18 cellular contexts compared by ENCODE assay signal in the genomic region with DNA sequence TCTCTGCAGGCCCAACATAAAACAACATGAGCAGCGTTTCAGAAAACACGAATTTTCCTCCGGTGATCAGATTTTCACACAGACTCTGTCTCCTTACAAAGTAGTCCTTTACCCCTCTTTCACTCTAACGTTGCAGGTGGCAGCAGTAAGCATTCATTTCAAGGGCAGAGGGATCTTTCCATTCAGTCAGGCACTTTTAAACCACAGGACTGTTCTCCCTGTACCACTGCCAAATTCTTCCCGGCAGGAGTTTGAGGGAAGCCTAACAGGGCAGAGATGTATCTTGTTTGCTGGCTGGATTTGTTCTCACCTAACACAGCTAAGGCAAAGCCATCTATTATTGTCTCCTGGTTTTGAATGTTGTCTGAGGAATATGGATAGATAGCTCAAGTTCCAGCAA.
DNase-seq lines count a peak whose midpoint lies in the region; FAIRE-seq and TF ChIP-seq lines count a peak whose summit lies in the region.
"Had no signal": no experiment of that assay in that cellular context is flagged by ENCODE, and none has a peak within 500 bp of the region (broad histone marks: within the 10 kb centered on the region; RNA-seq: fewer than 3 reads in every experiment).

No MANE protein-coding gene starts in this region.

- H3K27me3 Mint-ChIP-seq in H9 (ENCODE audit: low read depth) = no peaks in the 10 kb centered on the region
- H3K27me3 Mint-ChIP-seq: activated T-cell treated with anti-CD3 and anti-CD28 coated beads, Interleukin-2, amount 50 U/mL, for 24 hours had no signal

- H3K4me2 ChIP-seq in H9 (ENCODE audit: insufficient read depth, insufficient read length, low read length) = no peak overlapping the region
- H3K4me2 ChIP-seq in H1 (ENCODE audit: insufficient read depth in 1 of 2, low read depth in 2 of 2, low read length in 2 of 2) = no peak overlapping the region

- WGBS in H9 (ENCODE audit: extremely low coverage, insufficient read length, low lambda C conversion rate) = no CpG with 5 or more reads among the region's 5 CpGs
- WGBS in H1 (ENCODE audit: extremely low coverage in 1 of 2, insufficient coverage in 1 of 2, insufficient read length in 1 of 2, insufficient replicate concordance in 2 of 2, low coverage in 1 of 2, low lambda C conversion rate in 2 of 2, missing lambda C conversion rate in 1 of 2), 2 experiments = 78% methylated on average over 5 of the region's 5 CpGs; no CpG with 5 or more reads in 1 of the 2 experiments

- no peak overlapping the region for H2BK5ac ChIP-seq in H9 (ENCODE audit: insufficient read length, low read length)
- no peak overlapping the region for H2BK5ac ChIP-seq in H1 (ENCODE audit: low read depth, low read length)

- H3K4ac ChIP-seq in H9 (ENCODE audit: low read depth, low read length) (no peak overlapping the region), H1 (replicated peaks; ENCODE audit: insufficient read length, low read depth, low read length) (no peak overlapping the region)

- H4K91ac ChIP-seq in H9 (ENCODE audit: insufficient read length, low read depth, low read length) = no peak overlapping the region
- no peak overlapping the region for H4K91ac ChIP-seq in H1 (replicated peaks; ENCODE audit: insufficient read length, low read length)

- CTCF ChIA-PET in H1 (lab: Charles Lee; ENCODE audit: partially characterized antibody) (interaction anchor here (0.7 to 1.3 kb wide), 3 partner anchors 10 to 131 kb away, joined by 3 to 4 read pairs (median 3); no protein-coding TSS in a partner anchor), HEK293T (lab: Yijun Ruan, JAX) (no interaction called here)

- no peaks in the 10 kb centered on the region for H3K9me3 ChIP-seq in H9 (ENCODE audit: control insufficient read depth, low read depth, low read length)
- no peaks in the 10 kb centered on the region for H3K9me3 ChIP-seq in H1 (ENCODE audit: insufficient read depth in 2 of 2, low read depth in 1 of 2, low read length in 1 of 2)
- H3K9me3 ChIP-seq: BE2C, MG63, pancreas had no signal

- H3K23ac ChIP-seq in H9 (ENCODE audit: insufficient read length, low read depth, low read length) (no peak overlapping the region), H1 (ENCODE audit: insufficient read length) (no peak overlapping the region)

- no peak overlapping the region for H3T11ph ChIP-seq in H9 (ENCODE audit: low read length)

- H2BK120ac ChIP-seq in H9 (ENCODE audit: low read depth, low read length, poor library complexity, severe bottlenecking) = no peak overlapping the region
- H2BK120ac ChIP-seq in H1 (replicated peaks; ENCODE audit: low read depth, low read length) = no peak overlapping the region

- DNase-seq in H9 (no peak), NCI-H345 (lab: John Stamatoyannopoulos, UW) (peak; percentile 49), H1 (ENCODE audit: low read depth in 1 of 2, low spot score in 2 of 2) (no peak), pons (ENCODE audit: low spot score) (peak; percentile 12), HEK293T (ENCODE audit: extremely low spot score) (no peak), Kasumi-1 (lab: John Stamatoyannopoulos, UW) (no peak), NCI-H526 (lab: John Stamatoyannopoulos, UW) (no peak)
- DNase-seq: activated CD4-positive, alpha-beta T cell treated with anti-CD3 and anti-CD28 coated beads, Interleukin-2, amount 50 U/mL, for 48 hours; activated T-cell treated with anti-CD3 and anti-CD28 coated beads, Interleukin-2, amount 50 U/mL, for 24 hours; BE2C; effector CD4-positive, alpha-beta T cell; hippocampal formation; left cardiac atrium; MG63; pancreas; small intestine; T-helper 9 cell had no signal

- no peaks in the 10 kb centered on the region; a peak in 1 of 5 replicates for H3K9me3 Mint-ChIP-seq in H9

- H2BK20ac ChIP-seq in H9 (ENCODE audit: low read depth, low read length, poor library complexity, severe bottlenecking) (no peak overlapping the region), H1 (ENCODE audit: low read length) (no peak overlapping the region)

- H4K20me1 ChIP-seq in H9 (ENCODE audit: control insufficient read depth, insufficient read depth, insufficient read length) (no peaks in the 10 kb centered on the region), H1 (replicated peaks in 1 of 2; ENCODE audit: control insufficient read depth in 1 of 2, insufficient read depth in 2 of 2, low read length in 2 of 2) (peaks cover 0 to 7% of the 10 kb centered on the region in 2 experiments)

- H4K8ac ChIP-seq in H9 (replicated peaks; ENCODE audit: insufficient read length, low read depth, low read length) = no peak overlapping the region
- no peak overlapping the region for H4K8ac ChIP-seq in H1 (ENCODE audit: extremely low read depth, insufficient read depth, low read length)

- no peaks in the 10 kb centered on the region for H3K36me3 Mint-ChIP-seq in H9 (ENCODE audit: insufficient read depth in 1 of 3, low read depth in 3 of 3)

- H3K18ac ChIP-seq in H9 (ENCODE audit: insufficient read length, low read depth, low read length) (no peak overlapping the region), H1 (ENCODE audit: extremely low read depth, low read length) (no peak overlapping the region)

- H3K4me1 ChIP-seq in H9 (ENCODE audit: insufficient read depth, low read length) (no peaks in the 10 kb centered on the region), H1 (replicated peaks in 1 of 4; ENCODE audit: control insufficient read depth in 3 of 4, insufficient read depth in 4 of 4, low read length in 3 of 4) (no peaks in the 10 kb centered on the region)
- H3K4me1 ChIP-seq: BE2C, pancreas had no signal

- H3K79me2 ChIP-seq in H9 (ENCODE audit: insufficient read depth, low read length) (no peaks in the 10 kb centered on the region), H1 (ENCODE audit: control insufficient read depth in 1 of 2, insufficient read depth in 2 of 2, low read length in 2 of 2) (no peaks in the 10 kb centered on the region)

- H3K27ac ChIP-seq in H9 (ENCODE audit: insufficient read length, low read depth, low read length) = no peak overlapping the region
- no peak overlapping the region for H3K27ac ChIP-seq in H1 (ENCODE audit: low read depth, low read length)
- H3K27ac ChIP-seq: pancreas had no signal

- H3K9ac ChIP-seq in H9 (ENCODE audit: extremely low read depth, insufficient read length, low read length) (no peak overlapping the region), H1 (replicated peaks in 1 of 4; ENCODE audit: extremely low read depth in 1 of 4, low read depth in 3 of 4, low read length in 3 of 4) (no peak overlapping the region)

- TF ChIP-seq POLR2A in H1 (IDR thresholded peaks at IDR 0.05; ENCODE audit: control extremely low read depth in 1 of 2, low read depth in 2 of 2, low read length in 2 of 2) = no peak

- no peaks in the 10 kb centered on the region for H3K36me3 ChIP-seq in H1 (ENCODE audit: control insufficient read depth in 2 of 4, insufficient read depth in 4 of 4, low read length in 3 of 4)
- H3K36me3 ChIP-seq: BE2C, MG63, pancreas had no signal

- H2AK5ac ChIP-seq in H9 (ENCODE audit: insufficient read length, low read length) (no peak overlapping the region), H1 (ENCODE audit: low read depth, low read length) (no peak overlapping the region)

- H3K4me3 ChIP-seq in H1 (ENCODE audit: extremely low read depth in 1 of 4, insufficient read depth in 2 of 4, low read depth in 3 of 4, low read length in 4 of 4) = no peak overlapping the region
- H3K4me3 ChIP-seq: MG63, pancreas had no signal

- H2BK12ac ChIP-seq in H9 (ENCODE audit: insufficient read length, low read depth, low read length) (no peak overlapping the region), H1 (ENCODE audit: low read depth, low read length) (no peak overlapping the region)

- no peak overlapping the region for H4K5ac ChIP-seq in H9 (ENCODE audit: insufficient read length, low read depth, low read length)
- no peak overlapping the region for H4K5ac ChIP-seq in H1 (ENCODE audit: insufficient read length, low read depth, low read length)

- H3K4me1 Mint-ChIP-seq in H9 = no peaks in the 10 kb centered on the region

- H2BK15ac ChIP-seq in H9 (ENCODE audit: low read depth, low read length) = no peak overlapping the region
- no peak overlapping the region for H2BK15ac ChIP-seq in H1 (ENCODE audit: low read length)

- POLR2A ChIA-PET in H1 (lab: Charles Lee; ENCODE audit: partially characterized antibody) (no interaction called here), HEK293T (lab: Yijun Ruan, JAX) (no interaction called here)

- H3K27ac Mint-ChIP-seq in H9 = peak overlapping the region in 2 of 3 experiments; percentile 33 to 34; a peak in 2 of 7 replicates
- H3K27ac Mint-ChIP-seq: activated naive CD4-positive, alpha-beta T cell treated with anti-CD3 and anti-CD28 coated beads, Interleukin-2, amount 50 U/mL, for 72 hours; activated T-cell treated with anti-CD3 and anti-CD28 coated beads, Interleukin-2, amount 50 U/mL, for 24 hours had no signal

- H3K56ac ChIP-seq in H9 (ENCODE audit: insufficient read length, low read depth, low read length) (no peak overlapping the region), H1 (replicated peaks; ENCODE audit: insufficient read length, low read depth, low read length) (no peak overlapping the region)

- H2AFZ ChIP-seq in H9 (ENCODE audit: low read length) (no peak overlapping the region), H1 (ENCODE audit: low read length) (peak overlapping the region; percentile 35)

- H3K23me2 ChIP-seq in H9 (ENCODE audit: insufficient read length, low read depth, low read length, poor library complexity, severe bottlenecking) (no peaks in the 10 kb centered on the region), H1 (ENCODE audit: low read depth, low read length) (peaks cover 6% of the 10 kb centered on the region; the same call in 1 of the 2 replicates)

- no peak for TF ChIP-seq CTCF in H9 (conservative IDR thresholded peaks at IDR 0.05)
- TF ChIP-seq CTCF in H1 (IDR thresholded peaks at IDR 0.05; ENCODE audit: control extremely low read depth in 1 of 3, insufficient read depth in 1 of 3, low read depth in 1 of 3, low read length in 3 of 3) = no peak

- no peaks in the 10 kb centered on the region for H3K27me3 ChIP-seq in H9 (ENCODE audit: insufficient read depth, low read length)
- no peaks in the 10 kb centered on the region for H3K27me3 ChIP-seq in H1 (replicated peaks in 1 of 4; ENCODE audit: control insufficient read depth in 3 of 4, extremely low read depth in 1 of 4, insufficient read depth in 3 of 4, low read length in 3 of 4)
- H3K27me3 ChIP-seq: BE2C, MG63, pancreas had no signal

- FAIRE-seq in H1 (lab: Jason Lieb, UNC) = no peak
- FAIRE-seq: pancreas, small intestine had no signal

- no peak for TF ChIP-seq RAD21 in H1 (IDR thresholded peaks at IDR 0.05 in 1 of 2, conservative IDR thresholded peaks at IDR 0.05 in 1 of 2; ENCODE audit: low read depth in 2 of 2, low read length in 2 of 2)

- no peak overlapping the region for H3K4me3 Mint-ChIP-seq in H9
- H3K4me3 Mint-ChIP-seq: activated T-cell treated with anti-CD3 and anti-CD28 coated beads, Interleukin-2, amount 50 U/mL, for 24 hours had no signal

- no peak for TF ChIP-seq EP300 in H1 (IDR thresholded peaks at IDR 0.05; ENCODE audit: borderline replicate concordance in 1 of 2, low read depth in 2 of 2, low read length in 2 of 2)

- H3K79me1 ChIP-seq in H9 (ENCODE audit: insufficient read depth, low read depth, low read length, poor library complexity, severe bottlenecking) = no peaks in the 10 kb centered on the region
- H3K79me1 ChIP-seq in H1 (ENCODE audit: low read depth, low read length) = no peaks in the 10 kb centered on the region

- no peak overlapping the region for H3K14ac ChIP-seq in H9 (ENCODE audit: insufficient read depth, low read length)
- H3K14ac ChIP-seq in H1 (ENCODE audit: insufficient read length) = no peak overlapping the region

TF ChIP-seq in HEK293T, 16 proteins besides CTCF, POLR2A, EP300 and RAD21 (continues in another document):
- TF ChIP-seq SP1 (IDR thresholded peaks at IDR 0.05) = no peak

Comparison
In these comparisons a context has a peak if more than half of its experiments do, and no peak if none do; other contexts are left out.
1. DNase-seq: peak in NCI-H345 (single experiment) and pons (single experiment); none in H9 (single experiment), H1 (0 of 2), HEK293T (single experiment), Kasumi-1 (0 of 2) and NCI-H526 (0 of 2).